In genomic region chr19:14030997-14031718, GRCh38 we compare ENCODE assay signal across 8 cellular contexts. TPM values are rescaled to one million over a fixed set of nuclear protein-coding genes. Genes with fewer than 3 reads are reported as not detected.
DNase-seq lines count a peak whose midpoint lies in the region; ATAC-seq and TF ChIP-seq lines count a peak whose summit lies in the region.

No MANE protein-coding gene starts in this region.

- TF ChIP-seq RAD21 in Ishikawa (IDR thresholded peaks at IDR 0.05; ENCODE audit: low read depth) = no peak

- H3K9me3 ChIP-seq in mammary epithelial cell (replicated peaks; ENCODE audit: insufficient read depth, low read length) (no peaks in the 10 kb centered on the region), muscle layer of colon (ENCODE audit: low read length) (no peaks in the 10 kb centered on the region)

- no peak overlapping the region for H3K27ac ChIP-seq in mammary epithelial cell (ENCODE audit: insufficient read depth, low read depth, low read length)
- no peak overlapping the region for H3K27ac ChIP-seq in muscle layer of colon (ENCODE audit: low read depth, low read length)

- TF ChIP-seq CTCF in AG10803 (conservative IDR thresholded peaks at IDR 0.05; ENCODE audit: low read length) (no peak), mammary epithelial cell (conservative IDR thresholded peaks at IDR 0.05 in 1 of 2, IDR thresholded peaks at IDR 0.05 in 1 of 2; ENCODE audit: extremely low read depth in 1 of 2, insufficient read depth in 1 of 2, low read depth in 1 of 2, low read length in 2 of 2) (no peak)

- WGBS in mammary epithelial cell (ENCODE audit: low coverage, missing lambda C conversion rate) = 43% methylated on average over 11 of the region's 20 CpGs

- H3K4me3 ChIP-seq in AG10803 (ENCODE audit: low read length) = peak overlapping the region; percentile 68
- H3K4me3 ChIP-seq in mammary epithelial cell (replicated peaks in 1 of 3; ENCODE audit: insufficient read depth in 1 of 3, low read depth in 2 of 3, low read length in 3 of 3) = peak overlapping the region; percentile 66 to 71 (median 71)
- peak overlapping the region; percentile 49 to 58 for H3K4me3 ChIP-seq in muscle layer of colon (ENCODE audit: low read depth in 1 of 2, low read length in 2 of 2)

- ATAC-seq in GM21447 (IDR thresholded peaks at IDR 0.05; ENCODE audit: unreplicated experiment) = no peak

- H4K20me1 ChIP-seq in mammary epithelial cell (ENCODE audit: insufficient read depth, low read length) = no peaks in the 10 kb centered on the region

- no TSS peak for BruUV-seq in mammary epithelial cell (replicated peaks; lab: Mats Ljungman, UMichigan)

- H3K27me3 ChIP-seq in mammary epithelial cell (ENCODE audit: insufficient read depth, low read length) (no peaks in the 10 kb centered on the region), muscle layer of colon (ENCODE audit: control insufficient read depth in 1 of 2, insufficient read depth in 2 of 2, low read length in 2 of 2) (peaks cover 0 to 19% of the 10 kb centered on the region in 2 donors)

- H3K36me3 ChIP-seq in mammary epithelial cell (ENCODE audit: insufficient read depth, low read length) = no peaks in the 10 kb centered on the region
- no peaks in the 10 kb centered on the region for H3K36me3 ChIP-seq in muscle layer of colon (ENCODE audit: insufficient read depth, low read length)

- dilution Hi-C loops in mammary epithelial cell (cut with HindIII; ENCODE audit: low sequenced_read_pairs) = no loop called here

- in situ Hi-C loops in mammary epithelial cell (cut with MboI; ENCODE audit: low sequenced_read_pairs in 2 of 2) = no loop called here

- CTCF ChIA-PET in mammary epithelial cell (lab: Charles Lee; ENCODE audit: low non-redundant PET) = interaction anchor here (0.8 kb wide), 1 partner anchor 13 kb away, joined by 3 read pairs; no protein-coding TSS in a partner anchor

- no peaks in the 10 kb centered on the region for H3K79me2 ChIP-seq in mammary epithelial cell (ENCODE audit: insufficient read depth, low read length)

- H2AFZ ChIP-seq in mammary epithelial cell (ENCODE audit: low read depth, low read length) = peak overlapping the region; percentile 92

- peak overlapping the region; percentile 96 for H3K4me2 ChIP-seq in mammary epithelial cell (ENCODE audit: insufficient read depth, low read depth, low read length)

- H3K9ac ChIP-seq in mammary epithelial cell (ENCODE audit: insufficient read depth, low read length) (no peak overlapping the region), muscle layer of colon (ENCODE audit: low read length) (no peak overlapping the region)

- H3K4me1 ChIP-seq in mammary epithelial cell (ENCODE audit: insufficient read depth, low read length) (no peaks in the 10 kb centered on the region), muscle layer of colon (ENCODE audit: insufficient read depth, low read length) (peaks cover 4% of the 10 kb centered on the region)

- no peak for TF ChIP-seq EP300 in Ishikawa (IDR thresholded peaks at IDR 0.05; ENCODE audit: borderline replicate concordance)

- intact Hi-C loops in mammary epithelial cell (cut with micrococcal nuclease) = no loop called here

- DNase-seq in AG10803 (ENCODE audit: low read depth) (no peak), mammary epithelial cell (no peak), OCI-M2 (lab: John Stamatoyannopoulos, UW; ENCODE audit: unreplicated experiment) (no peak), HuH-7.5 (ENCODE audit: low spot score) (no peak), middle frontal gyrus (ENCODE audit: extremely low spot score, low spot score) (no peak)

TF ChIP-seq in Ishikawa, 13 proteins besides CTCF, POLR2A, EP300 and RAD21:
- TF ChIP-seq, protein P1, sequence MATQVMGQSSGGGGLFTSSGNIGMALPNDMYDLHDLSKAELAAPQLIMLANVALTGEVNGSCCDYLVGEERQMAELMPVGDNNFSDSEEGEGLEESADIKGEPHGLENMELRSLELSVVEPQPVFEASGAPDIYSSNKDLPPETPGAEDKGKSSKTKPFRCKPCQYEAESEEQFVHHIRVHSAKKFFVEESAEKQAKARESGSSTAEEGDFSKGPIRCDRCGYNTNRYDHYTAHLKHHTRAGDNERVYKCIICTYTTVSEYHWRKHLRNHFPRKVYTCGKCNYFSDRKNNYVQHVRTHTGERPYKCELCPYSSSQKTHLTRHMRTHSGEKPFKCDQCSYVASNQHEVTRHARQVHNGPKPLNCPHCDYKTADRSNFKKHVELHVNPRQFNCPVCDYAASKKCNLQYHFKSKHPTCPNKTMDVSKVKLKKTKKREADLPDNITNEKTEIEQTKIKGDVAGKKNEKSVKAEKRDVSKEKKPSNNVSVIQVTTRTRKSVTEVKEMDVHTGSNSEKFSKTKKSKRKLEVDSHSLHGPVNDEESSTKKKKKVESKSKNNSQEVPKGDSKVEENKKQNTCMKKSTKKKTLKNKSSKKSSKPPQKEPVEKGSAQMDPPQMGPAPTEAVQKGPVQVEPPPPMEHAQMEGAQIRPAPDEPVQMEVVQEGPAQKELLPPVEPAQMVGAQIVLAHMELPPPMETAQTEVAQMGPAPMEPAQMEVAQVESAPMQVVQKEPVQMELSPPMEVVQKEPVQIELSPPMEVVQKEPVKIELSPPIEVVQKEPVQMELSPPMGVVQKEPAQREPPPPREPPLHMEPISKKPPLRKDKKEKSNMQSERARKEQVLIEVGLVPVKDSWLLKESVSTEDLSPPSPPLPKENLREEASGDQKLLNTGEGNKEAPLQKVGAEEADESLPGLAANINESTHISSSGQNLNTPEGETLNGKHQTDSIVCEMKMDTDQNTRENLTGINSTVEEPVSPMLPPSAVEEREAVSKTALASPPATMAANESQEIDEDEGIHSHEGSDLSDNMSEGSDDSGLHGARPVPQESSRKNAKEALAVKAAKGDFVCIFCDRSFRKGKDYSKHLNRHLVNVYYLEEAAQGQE (IDR thresholded peaks at IDR 0.05; ENCODE audit: low read depth) = no peak
- peak; percentile 18; the same call in 1 of the 2 replicates for TF ChIP-seq ZBTB7A (IDR thresholded peaks at IDR 0.05; ENCODE audit: low read depth)

RNA-seq across cellular contexts. Expression of gene IL27RA, which starts 0.4 kb away (rescaled TPM):
- 1 to 10 TPM; 3.2 to 6.9 TPM for total RNA-seq in mammary epithelial cell
- polyA plus RNA-seq in mammary epithelial cell = 10.3 TPM
- 1.1 TPM for polyA minus RNA-seq in mammary epithelial cell

RNA-seq across cellular contexts. Expression of gene RLN3, which starts 3.2 kb away (rescaled TPM):
- total RNA-seq in mammary epithelial cell = not detected
- not detected for polyA plus RNA-seq in mammary epithelial cell
- not detected for polyA minus RNA-seq in mammary epithelial cell

RNA-seq across cellular contexts. Expression of gene RFX1, which starts 25.0 kb away (rescaled TPM):
- total RNA-seq in mammary epithelial cell = 10 to 100 TPM in 1 of 2 donors, 1 to 10 TPM in 1; 2.7 to 12.0 TPM
- polyA plus RNA-seq in mammary epithelial cell = 1.2 TPM
- polyA minus RNA-seq in mammary epithelial cell = 3.8 TPM

RNA-seq across cellular contexts. Expression of gene PALM3, which starts 30.7 kb away (rescaled TPM):
- total RNA-seq in mammary epithelial cell = not detected
- not detected for polyA plus RNA-seq in mammary epithelial cell
- polyA minus RNA-seq in mammary epithelial cell = not detected

RNA-seq across cellular contexts. Expression of gene MISP3, which starts 41.4 kb away (rescaled TPM):
- total RNA-seq in mammary epithelial cell = 1 to 10 TPM; 1.2 to 1.5 TPM
- polyA plus RNA-seq in mammary epithelial cell = 0.59 TPM
- polyA minus RNA-seq in mammary epithelial cell = not detected
